ENCODE assay signal across 8 cellular contexts in genomic region chr1:234605493-234605982, GRCh38. TPM values are rescaled to one million over a fixed set of nuclear protein-coding genes. Genes with fewer than 3 reads are reported as not detected.
A peak's percentile ranks its signal among the peaks of the same experiment; 100 is the strongest.
DNase-seq lines count a peak whose midpoint lies in the region; ATAC-seq, FAIRE-seq and TF ChIP-seq lines count a peak whose summit lies in the region.

No MANE protein-coding gene starts in this region.

- no peak for ATAC-seq in HG03139 (IDR thresholded peaks at IDR 0.05; ENCODE audit: unreplicated experiment)
- no peak for ATAC-seq in HG02884 (IDR thresholded peaks at IDR 0.05; ENCODE audit: unreplicated experiment)

- peak overlapping the region; percentile 70 to 89 (median 86) for H3K4me3 ChIP-seq in Peyer's patch
- peak overlapping the region; percentile 11 for H3K4me3 ChIP-seq in trophoblast cell (ENCODE audit: low read depth, low read length)

- H4K12ac ChIP-seq in trophoblast cell (ENCODE audit: low read depth, low read length), result no peak overlapping the region

- no peak overlapping the region for H4K91ac ChIP-seq in trophoblast cell (ENCODE audit: low read depth, low read length)

- no peak overlapping the region for H3K18ac ChIP-seq in trophoblast cell (ENCODE audit: low read length)

- H2BK5ac ChIP-seq in trophoblast cell (ENCODE audit: low read depth, low read length, poor library complexity), result no peak overlapping the region

- FAIRE-seq in G401.6 (lab: Jason Lieb, UNC), result peak; percentile 31

- H4K8ac ChIP-seq in trophoblast cell (ENCODE audit: low read depth, low read length), result no peak overlapping the region

- no peak for DNase-seq in Peyer's patch
- DNase-seq in epithelial cell of prostate (ENCODE audit: low read depth, low spot score), result no peak
- no peak for DNase-seq in trophoblast cell
- DNase-seq in NCI-H2081 treated with DMSO at 0.1 percent for 48 hours (lab: John Stamatoyannopoulos, UW), result no peak
- DNase-seq in NCI-H2107 (lab: John Stamatoyannopoulos, UW), result no peak

- no peak overlapping the region for H3K9ac ChIP-seq in trophoblast cell (ENCODE audit: low read length)

- no peak for TF ChIP-seq POLR2A in Peyer's patch (IDR thresholded peaks at IDR 0.05)

- no CpG with 5 or more reads among the region's 1 CpG for WGBS in trophoblast cell (ENCODE audit: extremely low coverage, insufficient coverage, insufficient read length)

- H3K9me3 ChIP-seq in Peyer's patch (no peaks in the 10 kb centered on the region), trophoblast cell (ENCODE audit: insufficient read depth, low read depth, low read length) (no peaks in the 10 kb centered on the region)

- H3K27ac ChIP-seq in Peyer's patch, result peak overlapping the region; percentile 97 to 100 (median 99)
- peak overlapping the region; percentile 100 for H3K27ac ChIP-seq in epithelial cell of prostate
- H3K27ac ChIP-seq in trophoblast cell (ENCODE audit: low read depth, low read length), result no peak overlapping the region

- H3K79me1 ChIP-seq in trophoblast cell (ENCODE audit: low read length), result peaks cover 23% of the 10 kb centered on the region

- H2AK5ac ChIP-seq in trophoblast cell (ENCODE audit: low read length), result no peak overlapping the region

- H3K4me1 ChIP-seq in Peyer's patch, result peaks cover 0 to 35% (median 20%) of the 10 kb centered on the region in 4 donors
- H3K4me1 ChIP-seq in trophoblast cell (ENCODE audit: control insufficient read depth in 1 of 2, insufficient read depth in 2 of 2, low read length in 2 of 2), result peaks cover 5 to 6% of the 10 kb centered on the region in 2 experiments

- H3K23ac ChIP-seq in trophoblast cell (ENCODE audit: low read length), result no peak overlapping the region

- no peak for TF ChIP-seq CTCF in Peyer's patch (IDR thresholded peaks at IDR 0.05)

- H3K36me3 ChIP-seq in Peyer's patch (peaks cover 0 to 24% (median 0%) of the 10 kb centered on the region in 3 donors), trophoblast cell (ENCODE audit: control insufficient read depth in 1 of 2, insufficient read depth in 2 of 2, low read length in 2 of 2) (peaks cover 19 to 21% of the 10 kb centered on the region in 2 experiments)

- H3K79me2 ChIP-seq in trophoblast cell (ENCODE audit: control insufficient read depth, insufficient read depth, low read length, poor library complexity), result peaks cover 34% of the 10 kb centered on the region

- H3K27me3 ChIP-seq in Peyer's patch, result no peaks in the 10 kb centered on the region
- no peaks in the 10 kb centered on the region for H3K27me3 ChIP-seq in trophoblast cell (ENCODE audit: insufficient read depth, low read length)

- peak overlapping the region; percentile 94 for H3K4ac ChIP-seq in trophoblast cell (ENCODE audit: low read depth, low read length)

- H2BK12ac ChIP-seq in trophoblast cell (ENCODE audit: low read length), result no peak overlapping the region

- no peak overlapping the region for H2AFZ ChIP-seq in trophoblast cell (ENCODE audit: insufficient read depth, low read length, poor library complexity)

- peak overlapping the region; percentile 85 for H3K4me2 ChIP-seq in trophoblast cell (ENCODE audit: low read length)

- H2BK120ac ChIP-seq in trophoblast cell (ENCODE audit: insufficient read depth, low read length, poor library complexity), result no peak overlapping the region

- no peak overlapping the region for H3K14ac ChIP-seq in trophoblast cell (ENCODE audit: low read length)

RNA-seq across cellular contexts. Expression of gene IRF2BP2, which starts 4.4 kb away (rescaled TPM):
- 10 to 100 TPM; 73.4 to 99.6 (median 86.5) TPM for total RNA-seq in Peyer's patch
- polyA plus RNA-seq in trophoblast cell (2013), result 147 and 150 TPM in 2 replicates
